ENCODE assay signal across 12 cellular contexts in the genomic region with DNA sequence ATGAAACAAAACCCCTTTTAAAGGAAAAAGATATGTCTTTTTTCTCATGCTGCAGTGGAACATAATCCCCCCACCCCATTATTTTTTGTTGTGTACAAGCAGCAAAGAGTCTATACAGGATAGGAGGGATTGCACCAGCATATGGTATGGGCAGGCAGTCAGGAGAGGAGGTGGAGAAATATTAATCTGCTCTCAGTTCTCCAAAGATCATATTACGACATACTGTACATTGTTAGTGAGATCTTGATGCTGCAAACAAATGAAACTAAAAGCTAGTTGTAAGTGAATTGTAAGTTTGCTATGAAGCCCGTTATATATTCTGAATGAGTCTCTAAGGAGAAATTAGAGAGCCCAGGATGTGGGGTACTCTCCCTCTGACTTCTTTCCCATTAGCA.
DNase-seq lines count a peak whose midpoint lies in the region; ATAC-seq and TF ChIP-seq lines count a peak whose summit lies in the region.
"Had no signal": no experiment of that assay in that cellular context is flagged by ENCODE, and none has a peak within 500 bp of the region (broad histone marks: within the 10 kb centered on the region; RNA-seq: fewer than 3 reads in every experiment).

No MANE protein-coding gene starts in this region.

- intact Hi-C loops in left lung (cut with DNase I), result loop anchor here in 1 of 2 donors (10.0 kb wide), 1 partner anchor 323 kb away; no protein-coding TSS in a partner anchor

- peak overlapping the region in 1 of 2 donors; percentile 53 for H3K27ac ChIP-seq in left lung

- CTCF ChIA-PET in GM10248 (lab: Yijun Ruan, JAX), result interaction anchor here (0.8 to 2.2 kb wide), 7 partner anchors 9 to 328 kb away, joined by 3 to 12 read pairs (median 3); no protein-coding TSS in a partner anchor

- H3K27me3 ChIP-seq in left lung, result no peaks in the 10 kb centered on the region
- H3K27me3 ChIP-seq: tibial artery had no signal

- POLR2A ChIA-PET in GM10248 (lab: Yijun Ruan, JAX), result no interaction called here

- no peaks in the 10 kb centered on the region for H3K9me3 ChIP-seq in left lung
- H3K9me3 ChIP-seq: tibial artery had no signal

- no peaks in the 10 kb centered on the region for H3K36me3 ChIP-seq in left lung
- H3K36me3 ChIP-seq: tibial artery had no signal

- DNase-seq in HCEC 1CT, result peak; percentile 6
- peak; percentile 33 for DNase-seq in NCI-H524 treated with DMSO at 0.1 percent for 48 hours (lab: John Stamatoyannopoulos, UW)
- DNase-seq in left lung, result no peak
- DNase-seq in GM10248 (ENCODE audit: extremely low spot score), result no peak
- no peak for DNase-seq in kidney tubule cell (ENCODE audit: low spot score)
- no peak for DNase-seq in activated CD4-positive, CD25-positive, alpha-beta regulatory T cell treated with anti-CD3 and anti-CD28 coated beads, Interleukin-2, amount 50 U/mL, for 72 hours
- no peak for DNase-seq in NCI-H446 treated with DMSO at 0.1 percent for 48 hours (lab: John Stamatoyannopoulos, UW)
- DNase-seq: MM.1S; stimulated activated CD4-positive, alpha-beta T cell treated with anti-CD3 and anti-CD28 coated beads, Interleukin-15, amount 100 ng/mL, for 24 hours; tibial artery had no signal

- TF ChIP-seq CTCF in left lung (IDR thresholded peaks at IDR 0.05) (no peak), GM10248 (IDR thresholded peaks at IDR 0.05; ENCODE audit: control extremely low read depth, extremely low read depth, low read depth, missing control alignments) (no peak)

- peaks cover 17 to 75% of the 10 kb centered on the region in 2 donors for H3K4me1 ChIP-seq in left lung

- ATAC-seq in left lung, result peak; percentile 25
- ATAC-seq: HCT116 had no signal

- H3K4me3 ChIP-seq in GM08714 (ENCODE audit: low read length) (peak overlapping the region; percentile 34; the same call in 1 of the 2 replicates), left lung (no peak overlapping the region)
- H3K4me3 ChIP-seq: tibial artery had no signal

Comparison
In these comparisons a context has a peak if more than half of its experiments do, and no peak if none do; other contexts are left out.
1. DNase-seq: peak in HCEC 1CT (single experiment) and NCI-H524 treated with DMSO at 0.1 percent for 48 hours (single experiment); none in left lung (0 of 2), GM10248 (single experiment), kidney tubule cell (single experiment), activated CD4-positive, CD25-positive, alpha-beta regulatory T cell treated with anti-CD3 and anti-CD28 coated beads, Interleukin-2, amount 50 U/mL, for 72 hours (single experiment) and NCI-H446 treated with DMSO at 0.1 percent for 48 hours (single experiment).